In the genomic region with DNA sequence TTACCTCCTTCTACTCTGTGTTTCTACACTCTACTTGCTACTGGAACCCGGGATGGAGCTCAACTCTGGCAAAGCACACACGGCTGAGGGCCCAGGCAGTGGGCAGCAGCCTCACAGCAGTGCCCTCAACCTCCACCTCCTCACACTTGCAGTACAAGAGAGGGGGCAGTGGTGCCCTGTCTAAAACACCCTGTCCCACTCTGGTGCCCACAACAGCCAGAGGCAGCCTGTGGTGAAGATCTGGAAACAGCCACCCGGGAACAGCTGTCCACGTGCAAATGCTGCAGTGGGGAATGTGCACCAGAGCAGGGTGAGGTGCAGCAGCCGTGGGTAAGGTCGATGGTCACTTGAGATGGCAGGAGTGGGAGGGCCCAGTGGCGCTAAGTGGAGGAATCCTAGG, we compare ENCODE assay signal across 1 cellular context.
TF ChIP-seq lines count a peak whose summit lies in the region.

No MANE protein-coding gene starts in this region.

TF ChIP-seq in IMR-90, 13 proteins besides CTCF, POLR2A, EP300 and RAD21 (continued from another document):
- TF ChIP-seq, protein P1, sequence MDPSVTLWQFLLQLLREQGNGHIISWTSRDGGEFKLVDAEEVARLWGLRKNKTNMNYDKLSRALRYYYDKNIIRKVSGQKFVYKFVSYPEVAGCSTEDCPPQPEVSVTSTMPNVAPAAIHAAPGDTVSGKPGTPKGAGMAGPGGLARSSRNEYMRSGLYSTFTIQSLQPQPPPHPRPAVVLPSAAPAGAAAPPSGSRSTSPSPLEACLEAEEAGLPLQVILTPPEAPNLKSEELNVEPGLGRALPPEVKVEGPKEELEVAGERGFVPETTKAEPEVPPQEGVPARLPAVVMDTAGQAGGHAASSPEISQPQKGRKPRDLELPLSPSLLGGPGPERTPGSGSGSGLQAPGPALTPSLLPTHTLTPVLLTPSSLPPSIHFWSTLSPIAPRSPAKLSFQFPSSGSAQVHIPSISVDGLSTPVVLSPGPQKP (IDR thresholded peaks at IDR 0.05; ENCODE audit: borderline replicate concordance, low read depth, low read length) = no peak
- no peak for TF ChIP-seq MAZ (IDR thresholded peaks at IDR 0.05; ENCODE audit: borderline replicate concordance, low read depth, low read length)
- no peak for TF ChIP-seq BHLHE40 (IDR thresholded peaks at IDR 0.05; ENCODE audit: low read depth, low read length)
- TF ChIP-seq MAFK (IDR thresholded peaks at IDR 0.05; ENCODE audit: low read depth, low read length) = no peak
- TF ChIP-seq CEBPB (IDR thresholded peaks at IDR 0.05; ENCODE audit: low read depth, low read length) = no peak
- TF ChIP-seq, protein P2, sequence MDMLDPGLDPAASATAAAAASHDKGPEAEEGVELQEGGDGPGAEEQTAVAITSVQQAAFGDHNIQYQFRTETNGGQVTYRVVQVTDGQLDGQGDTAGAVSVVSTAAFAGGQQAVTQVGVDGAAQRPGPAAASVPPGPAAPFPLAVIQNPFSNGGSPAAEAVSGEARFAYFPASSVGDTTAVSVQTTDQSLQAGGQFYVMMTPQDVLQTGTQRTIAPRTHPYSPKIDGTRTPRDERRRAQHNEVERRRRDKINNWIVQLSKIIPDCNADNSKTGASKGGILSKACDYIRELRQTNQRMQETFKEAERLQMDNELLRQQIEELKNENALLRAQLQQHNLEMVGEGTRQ (IDR thresholded peaks at IDR 0.05; ENCODE audit: low read depth, low read length) = no peak
- TF ChIP-seq SMC3 (IDR thresholded peaks at IDR 0.05; ENCODE audit: low read depth, low read length) = no peak
- TF ChIP-seq RFX5 (IDR thresholded peaks at IDR 0.05; ENCODE audit: low read depth, low read length) = no peak
- TF ChIP-seq MXI1 (IDR thresholded peaks at IDR 0.05; ENCODE audit: borderline replicate concordance, low read depth, low read length) = no peak
TF ChIP-seq in IMR-90: peak in this region for 0.
